28 cellular contexts compared by ENCODE assay signal in the genomic region with DNA sequence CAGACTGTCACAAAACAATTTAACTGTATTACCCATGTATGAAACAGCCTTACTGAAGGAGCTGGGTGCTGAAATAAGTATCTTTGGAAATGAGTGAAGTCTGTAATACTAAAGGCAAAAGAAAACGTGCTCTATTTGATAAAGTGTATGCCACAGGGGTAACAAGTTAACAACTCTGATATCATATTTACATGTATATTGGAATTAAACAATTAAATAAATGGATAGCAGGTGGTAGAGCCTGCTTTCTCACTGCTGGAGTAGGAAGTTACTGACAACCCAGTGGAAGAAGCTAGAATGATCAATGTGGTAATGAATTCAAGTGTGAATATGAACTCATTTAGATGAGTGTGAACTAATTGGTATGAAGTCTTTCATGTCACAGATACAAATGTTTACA.
"Had no signal": no experiment of that assay in that cellular context is flagged by ENCODE, and none has a peak within 500 bp of the region (broad histone marks: within the 10 kb centered on the region; RNA-seq: fewer than 3 reads in every experiment).

No MANE protein-coding gene starts in this region.

- H3K36me3 ChIP-seq: Peyer's patch, SJSA1 had no signal

- H3K9me3 ChIP-seq: Peyer's patch, SJSA1, SK-N-SH had no signal

- H3K27me3 ChIP-seq: Peyer's patch, SJSA1 had no signal

- H3K4me3 ChIP-seq: Peyer's patch, SJSA1 had no signal

- H3K4me2 ChIP-seq: SK-N-SH had no signal

- DNase-seq: Karpas-422, MM.1S, MV-4-11, NCI-H1092, NCI-H1105, NCI-H1417 treated with DMSO at 0.1 percent for 48 hours, NCI-H1436 treated with DMSO at 0.1 percent for 48 hours, NCI-H1694 treated with DMSO at 0.1 percent for 48 hours, NCI-H187 treated with DMSO at 0.1 percent for 48 hours, NCI-H2029, NCI-H2081, NCI-H2171 treated with DMSO at 0.1 percent for 48 hours, NCI-H2227 treated with DMSO at 0.1 percent for 48 hours, NCI-H345, NCI-H446, NCI-H510A treated with DMSO at 0.1 percent for 48 hours, NCI-H524 treated with DMSO at 0.1 percent for 48 hours, NCI-H526 treated with DMSO at 0.1 percent for 48 hours, NCI-H774, PC-3, Peyer's patch, Right ventricle myocardium superior, RPMI8226, SHP77 treated with DMSO at 0.1 percent for 48 hours, SK-N-SH, SW 1271, T-helper 1 cell had no signal

- H3K27ac ChIP-seq: Peyer's patch, SJSA1 had no signal

- H3K4me1 ChIP-seq: Peyer's patch, SJSA1 had no signal

- ATAC-seq: PC-3 had no signal

- H3K9ac ChIP-seq: SK-N-SH had no signal
